In the genomic region with DNA sequence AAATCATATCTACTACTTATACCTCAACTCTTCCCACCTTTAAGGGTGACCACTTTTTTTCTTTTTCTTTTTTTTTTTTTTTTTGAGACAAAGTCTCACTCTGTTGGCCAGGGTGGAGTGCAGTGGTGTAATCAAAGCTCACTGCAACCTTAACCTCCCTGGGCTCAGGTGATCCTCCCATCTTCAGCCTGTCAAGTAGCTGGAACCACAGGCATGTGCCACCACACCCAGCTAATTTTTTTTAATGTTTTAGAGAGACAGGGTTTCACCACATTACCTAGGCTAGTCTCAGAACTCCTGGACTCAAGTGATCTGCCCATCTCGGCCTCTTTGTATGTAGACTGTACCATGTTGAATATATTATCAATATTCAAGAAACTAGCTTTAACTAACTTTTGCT, we compare ENCODE assay signal across 21 cellular contexts.
"Had no signal": no experiment of that assay in that cellular context is flagged by ENCODE, and none has a peak within 500 bp of the region (broad histone marks: within the 10 kb centered on the region; RNA-seq: fewer than 3 reads in every experiment).

No MANE protein-coding gene starts in this region.

- H3K9me3 ChIP-seq: neutrophil, psoas muscle, right lobe of liver, testis, tibial nerve, upper lobe of right lung, vagina had no signal

- H3K4me3 Mint-ChIP-seq: dendritic cell treated with granulocyte-macrophage colony-stimulating factor and Interleukin-4, amounts not matched to agents 40 ng/mL and 50 ng/mL, for 4 days; effector memory CD8-positive, alpha-beta T cell; naive thymus-derived CD4-positive, alpha-beta T cell; stimulated activated naive B cell treated with anti-CD40 and anti-IgM and Interleukin-4, amounts not matched to agents 10 μg/mL and 1 μg/mL and 100 μg/mL, for 72 hours; stimulated activated naive CD8-positive, alpha-beta T cell treated with anti-CD3 and anti-CD28 coated beads, Interleukin-15, amount 100 ng/mL, for 72 hours had no signal

- H3K27me3 ChIP-seq: foreskin keratinocyte, hepatocyte, neutrophil, right lobe of liver, testis, tibial nerve, upper lobe of right lung, vagina had no signal

- H3K27me3 Mint-ChIP-seq: dendritic cell treated with granulocyte-macrophage colony-stimulating factor and Interleukin-4, amounts not matched to agents 40 ng/mL and 50 ng/mL, for 4 days; effector memory CD8-positive, alpha-beta T cell; naive thymus-derived CD4-positive, alpha-beta T cell; stimulated activated naive B cell treated with anti-CD40 and anti-IgM and Interleukin-4, amounts not matched to agents 10 μg/mL and 1 μg/mL and 100 μg/mL, for 72 hours; stimulated activated naive CD8-positive, alpha-beta T cell treated with anti-CD3 and anti-CD28 coated beads, Interleukin-15, amount 100 ng/mL, for 72 hours had no signal

- FAIRE-seq: kidney had no signal

- H3K27ac ChIP-seq: foreskin keratinocyte, hepatocyte, neutrophil, psoas muscle, right lobe of liver, testis, tibial nerve, upper lobe of right lung, vagina had no signal

- H3K9me3 Mint-ChIP-seq: dendritic cell treated with granulocyte-macrophage colony-stimulating factor and Interleukin-4, amounts not matched to agents 40 ng/mL and 50 ng/mL, for 4 days; effector memory CD8-positive, alpha-beta T cell; stimulated activated naive B cell treated with anti-CD40 and anti-IgM and Interleukin-4, amounts not matched to agents 10 μg/mL and 1 μg/mL and 100 μg/mL, for 72 hours; stimulated activated naive CD8-positive, alpha-beta T cell treated with anti-CD3 and anti-CD28 coated beads, Interleukin-15, amount 100 ng/mL, for 72 hours had no signal

- H3K4me3 ChIP-seq: hepatocyte, psoas muscle, right lobe of liver, testis, tibial nerve, upper lobe of right lung, vagina had no signal

- DNase-seq: effector memory CD8-positive, alpha-beta T cell; erythroblast; head of caudate nucleus; kidney; left cardiac atrium; left ventricle myocardium superior; naive thymus-derived CD4-positive, alpha-beta T cell; psoas muscle; retina; right lobe of liver; stimulated activated CD4-positive, alpha-beta T cell treated with anti-CD3 and anti-CD28 coated beads, Interleukin-4, amount 100 ng/mL, for 24 hours; stimulated activated naive B cell treated with anti-CD40 and anti-IgM and Interleukin-4, amounts not matched to agents 10 μg/mL and 1 μg/mL and 100 μg/mL, for 72 hours; stimulated activated naive CD8-positive, alpha-beta T cell treated with anti-CD3 and anti-CD28 coated beads, Interleukin-15, amount 100 ng/mL, for 72 hours; testis; upper lobe of right lung had no signal

- ATAC-seq: effector memory CD8-positive, alpha-beta T cell; foreskin keratinocyte; left cardiac atrium; left ventricle myocardium superior; naive thymus-derived CD4-positive, alpha-beta T cell; psoas muscle; right lobe of liver; stimulated activated naive B cell treated with anti-CD40 and anti-IgM and Interleukin-4, amounts not matched to agents 10 μg/mL and 1 μg/mL and 100 μg/mL, for 72 hours; stimulated activated naive CD8-positive, alpha-beta T cell treated with anti-CD3 and anti-CD28 coated beads, Interleukin-15, amount 100 ng/mL, for 72 hours; upper lobe of right lung had no signal

- H3K27ac Mint-ChIP-seq: dendritic cell treated with granulocyte-macrophage colony-stimulating factor and Interleukin-4, amounts not matched to agents 40 ng/mL and 50 ng/mL, for 4 days; naive thymus-derived CD4-positive, alpha-beta T cell; stimulated activated naive B cell treated with anti-CD40 and anti-IgM and Interleukin-4, amounts not matched to agents 10 μg/mL and 1 μg/mL and 100 μg/mL, for 72 hours; stimulated activated naive CD8-positive, alpha-beta T cell treated with anti-CD3 and anti-CD28 coated beads, Interleukin-15, amount 100 ng/mL, for 72 hours had no signal

- H3K4me1 ChIP-seq: psoas muscle, testis, upper lobe of right lung, vagina had no signal
